1 cellular context compared by ENCODE assay signal in genomic region chr1:90925928-90926869, GRCh38.
TF ChIP-seq lines count a peak whose summit lies in the region.

No MANE protein-coding gene starts in this region.

TF ChIP-seq in H1, 55 proteins besides CTCF, POLR2A, EP300 and RAD21 (continued from another document):
- TF ChIP-seq ATF2 (IDR thresholded peaks at IDR 0.05; ENCODE audit: low read length), result 0 out of 2 replicates have a peak, but pooled peaks have one; percentile 15
- no peak for TF ChIP-seq JUND (IDR thresholded peaks at IDR 0.05; ENCODE audit: low read length)
- TF ChIP-seq TBP (IDR thresholded peaks at IDR 0.05; ENCODE audit: low read depth, low read length), result no peak
- no peak for TF ChIP-seq FOSL1 (IDR thresholded peaks at IDR 0.05; ENCODE audit: insufficient read depth, low read depth, low read length)
